Comparison of ENCODE assay signal across 10 cellular contexts in genomic region chr17:39606434-39607056, GRCh38. TPM values are rescaled to one million over a fixed set of nuclear protein-coding genes. Genes with fewer than 3 reads are reported as not detected.
DNase-seq lines count a peak whose midpoint lies in the region; ATAC-seq lines count a peak whose summit lies in the region.
"Had no signal": no experiment of that assay in that cellular context is flagged by ENCODE, and none has a peak within 500 bp of the region (broad histone marks: within the 10 kb centered on the region; RNA-seq: fewer than 3 reads in every experiment).

No MANE protein-coding gene starts in this region.

- ATAC-seq in stimulated activated naive CD8-positive, alpha-beta T cell treated with anti-CD3 and anti-CD28 coated beads, Interleukin-15, amount 100 ng/mL, for 72 hours: peak; percentile 44
- no peak for ATAC-seq in stimulated activated naive CD8-positive, alpha-beta T cell treated with anti-CD3 and anti-CD28 coated beads, Interleukin-15, Interleukin-2, amounts not matched to agents 100 U/mL and 50 U/mL, for 24 hours
- ATAC-seq in effector memory CD8-positive, alpha-beta T cell (replicated peaks): peak; percentile 11
- ATAC-seq in naive thymus-derived CD8-positive, alpha-beta T cell: peak; percentile 11 to 35
- ATAC-seq in HG03520 (IDR thresholded peaks at IDR 0.05; ENCODE audit: unreplicated experiment): no peak

- no peak overlapping the region for H3K27ac Mint-ChIP-seq in stimulated activated naive CD8-positive, alpha-beta T cell treated with anti-CD3 and anti-CD28 coated beads, Interleukin-15, amount 100 ng/mL, for 72 hours
- no peak overlapping the region for H3K27ac Mint-ChIP-seq in effector memory CD8-positive, alpha-beta T cell
- H3K27ac Mint-ChIP-seq in naive thymus-derived CD8-positive, alpha-beta T cell: no peak overlapping the region

- peak in 1 of 2 donors; percentile 11 for DNase-seq in stimulated activated naive CD8-positive, alpha-beta T cell treated with anti-CD3 and anti-CD28 coated beads, Interleukin-15, amount 100 ng/mL, for 72 hours
- no peak for DNase-seq in stimulated activated naive CD8-positive, alpha-beta T cell treated with anti-CD3 and anti-CD28 coated beads, Interleukin-15, Interleukin-2, amounts not matched to agents 100 U/mL and 50 U/mL, for 24 hours
- no peak for DNase-seq in effector memory CD8-positive, alpha-beta T cell
- DNase-seq in naive thymus-derived CD8-positive, alpha-beta T cell: no peak
- DNase-seq in kidney glomerular epithelial cell (lab: John Stamatoyannopoulos, UW) (no peak), anterior cingulate cortex (lab: John Stamatoyannopoulos, UW) (no peak), NCI-H187 (lab: John Stamatoyannopoulos, UW) (no peak)
- DNase-seq: HCEC 1CT, NCI-H774 had no signal

- H3K4me1 Mint-ChIP-seq in stimulated activated naive CD8-positive, alpha-beta T cell treated with anti-CD3 and anti-CD28 coated beads, Interleukin-15, amount 100 ng/mL, for 72 hours: peaks cover 38% of the 10 kb centered on the region
- H3K4me1 Mint-ChIP-seq in effector memory CD8-positive, alpha-beta T cell (ENCODE audit: low read depth in 2 of 2): peaks cover 12% of the 10 kb centered on the region in 2 donors
- H3K4me1 Mint-ChIP-seq in naive thymus-derived CD8-positive, alpha-beta T cell: peaks cover 6 to 30% (median 25%) of the 10 kb centered on the region in 4 donors

- peak overlapping the region; percentile 48 to 73 for H3K4me3 Mint-ChIP-seq in stimulated activated naive CD8-positive, alpha-beta T cell treated with anti-CD3 and anti-CD28 coated beads, Interleukin-15, amount 100 ng/mL, for 72 hours
- H3K4me3 Mint-ChIP-seq in effector memory CD8-positive, alpha-beta T cell: peak overlapping the region; percentile 42 to 56
- peak overlapping the region in 2 of 10 donors; percentile 64 to 68 for H3K4me3 Mint-ChIP-seq in naive thymus-derived CD8-positive, alpha-beta T cell

- H3K9me3 Mint-ChIP-seq in stimulated activated naive CD8-positive, alpha-beta T cell treated with anti-CD3 and anti-CD28 coated beads, Interleukin-15, amount 100 ng/mL, for 72 hours: no peaks in the 10 kb centered on the region
- H3K9me3 Mint-ChIP-seq in effector memory CD8-positive, alpha-beta T cell: no peaks in the 10 kb centered on the region
- H3K9me3 Mint-ChIP-seq in naive thymus-derived CD8-positive, alpha-beta T cell: no peaks in the 10 kb centered on the region

- peaks cover 2% of the 10 kb centered on the region for H3K36me3 Mint-ChIP-seq in effector memory CD8-positive, alpha-beta T cell (ENCODE audit: insufficient read depth)
- no peaks in the 10 kb centered on the region for H3K36me3 Mint-ChIP-seq in naive thymus-derived CD8-positive, alpha-beta T cell

- H3K27me3 Mint-ChIP-seq in stimulated activated naive CD8-positive, alpha-beta T cell treated with anti-CD3 and anti-CD28 coated beads, Interleukin-15, amount 100 ng/mL, for 72 hours: peaks cover 95% of the 10 kb centered on the region
- H3K27me3 Mint-ChIP-seq in effector memory CD8-positive, alpha-beta T cell: peaks cover 56 to 88% of the 10 kb centered on the region in 2 donors
- H3K27me3 Mint-ChIP-seq in naive thymus-derived CD8-positive, alpha-beta T cell: peaks cover 30 to 79% (median 46%) of the 10 kb centered on the region in 5 donors

- POLR2A ChIA-PET in naive thymus-derived CD8-positive, alpha-beta T cell (lab: Charles Lee): no interaction called here

RNA-seq across cellular contexts. Expression of gene NEUROD2, which starts 1.2 kb away (rescaled TPM):
- total RNA-seq in naive thymus-derived CD8-positive, alpha-beta T cell: not detected
- not detected for polyA plus RNA-seq in naive thymus-derived CD8-positive, alpha-beta T cell

RNA-seq across cellular contexts. Expression of gene PPP1R1B, which starts 20.2 kb away (rescaled TPM):
- total RNA-seq in naive thymus-derived CD8-positive, alpha-beta T cell: not detected
- not detected for polyA plus RNA-seq in naive thymus-derived CD8-positive, alpha-beta T cell

RNA-seq across cellular contexts. Expression of gene STARD3, which starts 30.4 kb away (rescaled TPM):
- 100 to 1,000 TPM; 154 to 167 TPM for total RNA-seq in naive thymus-derived CD8-positive, alpha-beta T cell
- 10 to 100 TPM; 37.4 to 51.6 (median 43.0) TPM for polyA plus RNA-seq in naive thymus-derived CD8-positive, alpha-beta T cell

RNA-seq across cellular contexts. Expression of gene TCAP, which starts 58.6 kb away (rescaled TPM):
- total RNA-seq in naive thymus-derived CD8-positive, alpha-beta T cell: 10 to 100 TPM in 1 of 2 experiments, 1 to 10 TPM in 1; 8.5 to 10.3 TPM
- polyA plus RNA-seq in naive thymus-derived CD8-positive, alpha-beta T cell: under 1 TPM in 1 of 3 donors, not detected in 2; 0.11 TPM

Comparison
In these comparisons a context has a peak if more than half of its experiments do, and no peak if none do; other contexts are left out.
1. ATAC-seq: peak in stimulated activated naive CD8-positive, alpha-beta T cell treated with anti-CD3 and anti-CD28 coated beads, Interleukin-15, amount 100 ng/mL, for 72 hours (single experiment), effector memory CD8-positive, alpha-beta T cell (single experiment) and naive thymus-derived CD8-positive, alpha-beta T cell (2 of 2); none in stimulated activated naive CD8-positive, alpha-beta T cell treated with anti-CD3 and anti-CD28 coated beads, Interleukin-15, Interleukin-2, amounts not matched to agents 100 U/mL and 50 U/mL, for 24 hours (single experiment) and HG03520 (single experiment).